In genomic region chr12:95884998-95885397, GRCh38 we compare ENCODE assay signal across 15 cellular contexts. TPM values are rescaled to one million over a fixed set of nuclear protein-coding genes. Genes with fewer than 3 reads are reported as not detected.
A peak's percentile ranks its signal among the peaks of the same experiment; 100 is the strongest.
DNase-seq lines count a peak whose midpoint lies in the region; ATAC-seq lines count a peak whose summit lies in the region.
"Had no signal": no experiment of that assay in that cellular context is flagged by ENCODE, and none has a peak within 500 bp of the region (broad histone marks: within the 10 kb centered on the region; RNA-seq: fewer than 3 reads in every experiment).

No MANE protein-coding gene starts in this region.

- no peak for ATAC-seq in GM19397 (IDR thresholded peaks at IDR 0.05; ENCODE audit: unreplicated experiment)
- ATAC-seq: CD8-positive, alpha-beta T cell had no signal

- DNase-seq in EL (peak; percentile 39), RPMI7951 (ENCODE audit: low read depth) (peak; percentile 40), foreskin melanocyte (peak; percentile 84), lung microvascular endothelial cell (ENCODE audit: low read depth in 2 of 2) (peak; percentile 11 to 76), UCSD-AML1 (lab: John Stamatoyannopoulos, UW; ENCODE audit: unreplicated experiment) (no peak)
- no peak for DNase-seq in activated CD4-positive, CD25-positive, alpha-beta regulatory T cell treated with anti-CD3 and anti-CD28 coated beads, Interleukin-2, amount 50 U/mL, for 72 hours
- DNase-seq: CD8-positive, alpha-beta T cell; IMR-90; MV-4-11; NCI-H1436; NCI-H2029 treated with DMSO at 0.1 percent for 48 hours; NCI-H524 treated with DMSO at 0.1 percent for 48 hours; RPMI8226 had no signal

RNA-seq across cellular contexts. Expression of gene SNRPF, which starts 26.2 kb away (rescaled TPM):
- total RNA-seq in RPMI7951 (2014; rRNA removed; shearing (Covaris generic)) = 23.0 and 29.6 TPM in 2 replicates
- total RNA-seq in lung microvascular endothelial cell = 13.7 and 19.8 TPM in 2 replicates

RNA-seq across cellular contexts. Expression of gene CCDC38, which starts 57.4 kb away (rescaled TPM):
- not detected in 2 replicates for total RNA-seq in RPMI7951 (2014; rRNA removed; shearing (Covaris generic))
- not detected in 2 replicates for total RNA-seq in lung microvascular endothelial cell
- total RNA-seq: CD8-positive, alpha-beta T cell; IMR-90; LHCN-M2 had no signal

RNA-seq across cellular contexts. Expression of gene AMDHD1, which starts 58.1 kb away (rescaled TPM):
- total RNA-seq in RPMI7951 (2014; rRNA removed; shearing (Covaris generic)) = 0.39 and 1.6 TPM in 2 replicates
- total RNA-seq in lung microvascular endothelial cell = not detected in 2 replicates

Comparison
In these comparisons a context has a peak if more than half of its experiments do, and no peak if none do; other contexts are left out.
1. DNase-seq: peak in EL (single experiment), RPMI7951 (single experiment), foreskin melanocyte (single experiment) and lung microvascular endothelial cell (2 of 2); none in UCSD-AML1 (single experiment) and activated CD4-positive, CD25-positive, alpha-beta regulatory T cell treated with anti-CD3 and anti-CD28 coated beads, Interleukin-2, amount 50 U/mL, for 72 hours (single experiment).